Comparison of ENCODE assay signal across 26 cellular contexts in the genomic region with DNA sequence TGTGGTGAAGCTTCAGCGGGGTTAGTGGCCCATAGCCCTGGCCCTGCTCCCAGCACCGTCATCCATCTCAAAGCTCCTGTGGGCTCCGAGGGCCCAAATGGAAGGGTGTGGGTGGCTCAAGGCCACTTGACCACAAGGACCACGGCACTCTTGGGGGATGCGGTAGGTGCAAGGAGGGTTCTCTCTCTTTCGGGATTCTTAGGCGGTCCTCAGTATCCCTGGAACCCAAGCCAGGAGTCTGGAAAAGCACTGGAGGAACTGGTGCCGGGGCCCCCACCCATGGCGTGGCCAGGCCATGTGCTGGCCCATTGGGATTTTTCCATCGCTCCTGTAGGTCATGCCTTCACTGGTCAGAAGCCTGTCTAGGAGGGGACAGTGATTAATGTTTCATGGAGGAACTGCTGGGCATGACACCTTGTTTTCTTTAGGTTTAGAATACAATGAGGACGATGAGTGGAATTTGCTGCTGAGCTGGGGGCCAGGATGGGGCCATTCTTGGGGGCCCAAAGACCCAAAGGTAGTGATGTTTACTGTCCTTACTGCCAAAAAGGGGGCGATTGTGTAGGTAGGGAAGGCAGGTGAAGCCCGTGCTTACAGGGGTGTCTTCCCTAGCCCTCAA. TPM values are rescaled to one million over a fixed set of nuclear protein-coding genes. Genes with fewer than 3 reads are reported as not detected.
DNase-seq lines count a peak whose midpoint lies in the region; ATAC-seq and TF ChIP-seq lines count a peak whose summit lies in the region.
"Had no signal": no experiment of that assay in that cellular context is flagged by ENCODE, and none has a peak within 500 bp of the region (broad histone marks: within the 10 kb centered on the region; RNA-seq: fewer than 3 reads in every experiment).

No MANE protein-coding gene starts in this region.

- no peak overlapping the region for H3K27ac ChIP-seq in SK-N-SH (ENCODE audit: low read depth in 2 of 2, low read length in 1 of 2)
- H3K27ac ChIP-seq in endodermal cell (ENCODE audit: low read depth, low read length), result no peak overlapping the region
- H3K27ac ChIP-seq: 22Rv1, breast epithelium, tibial nerve had no signal

- no peaks in the 10 kb centered on the region for H3K27me3 ChIP-seq in SK-N-SH (ENCODE audit: insufficient read depth)
- no peaks in the 10 kb centered on the region for H3K27me3 ChIP-seq in endodermal cell (ENCODE audit: control insufficient read depth, insufficient read depth, low read length, poor library complexity, severe bottlenecking)
- H3K27me3 ChIP-seq: breast epithelium, tibial nerve had no signal

- H2AFZ ChIP-seq in SK-N-SH (ENCODE audit: low read depth), result no peak overlapping the region
- H2AFZ ChIP-seq: GM23338 had no signal

- no peak overlapping the region for H3K4me3 Mint-ChIP-seq in endodermal cell
- H3K4me3 Mint-ChIP-seq: CD8-positive, alpha-beta memory T cell; GM23338; stimulated activated naive CD8-positive, alpha-beta T cell treated with anti-CD3 and anti-CD28 coated beads, Interleukin-15, Interleukin-2, amounts not matched to agents 100 ng/mL and 50 ng/mL, for 24 hours had no signal

- WGBS in SK-N-SH (ENCODE audit: low lambda C conversion rate), result 79% methylated on average over 7 of the region's 13 CpGs
- 95 to 96% methylated on average over 4 to 13 of the region's 13 CpGs for WGBS in endodermal cell (ENCODE audit: insufficient coverage in 1 of 2, insufficient read length in 1 of 2), 2 experiments

- H3K27ac Mint-ChIP-seq in endodermal cell, result no peak overlapping the region
- H3K27ac Mint-ChIP-seq: GM23338; stimulated activated naive CD8-positive, alpha-beta T cell treated with anti-CD3 and anti-CD28 coated beads, Interleukin-15, Interleukin-2, amounts not matched to agents 100 ng/mL and 50 ng/mL, for 24 hours had no signal

- H3K4me1 ChIP-seq in SK-N-SH (ENCODE audit: control insufficient read depth in 1 of 2, insufficient read depth in 2 of 2, low read depth in 1 of 2, low read length in 1 of 2), result peaks cover 0 to 41% of the 10 kb centered on the region in 2 experiments; a peak in 1 of 4 replicates
- no peaks in the 10 kb centered on the region for H3K4me1 ChIP-seq in endodermal cell (ENCODE audit: control insufficient read depth, insufficient read depth, low read length)
- H3K4me1 ChIP-seq: breast epithelium had no signal

- no peaks in the 10 kb centered on the region for H3F3A ChIP-seq in SK-N-SH (replicated peaks; ENCODE audit: insufficient read depth)

- H3K27me3 Mint-ChIP-seq in endodermal cell (ENCODE audit: insufficient read depth), result peaks cover 14% of the 10 kb centered on the region
- H3K27me3 Mint-ChIP-seq: stimulated activated naive CD8-positive, alpha-beta T cell treated with anti-CD3 and anti-CD28 coated beads, Interleukin-15, Interleukin-2, amounts not matched to agents 100 ng/mL and 50 ng/mL, for 24 hours had no signal

- POLR2A ChIA-PET in SK-N-SH (lab: Yijun Ruan, JAX), result no interaction called here

- H3K36me3 ChIP-seq in SK-N-SH (replicated peaks in 1 of 2; ENCODE audit: control insufficient read depth in 1 of 2, insufficient read depth in 2 of 2, low read length in 1 of 2), result no peaks in the 10 kb centered on the region
- H3K36me3 ChIP-seq in endodermal cell (ENCODE audit: control insufficient read depth, insufficient read depth, low read length), result no peaks in the 10 kb centered on the region
- H3K36me3 ChIP-seq: breast epithelium had no signal

- ATAC-seq in SK-N-SH treated with all-trans-retinoic acid at 6 μM for 48 hours, result no peak
- no peak for ATAC-seq in GM19328 (IDR thresholded peaks at IDR 0.05; ENCODE audit: unreplicated experiment)
- ATAC-seq: GM23338, left ventricle myocardium superior had no signal

- H3K4me3 ChIP-seq in SK-N-SH (ENCODE audit: low read depth in 2 of 2, low read length in 1 of 2), result no peak overlapping the region; a peak in 1 of 4 replicates
- no peak overlapping the region for H3K4me3 ChIP-seq in endodermal cell (ENCODE audit: low read length)
- H3K4me3 ChIP-seq: breast epithelium, GM23338, tibial nerve had no signal

- H3K9ac ChIP-seq in SK-N-SH (no peak overlapping the region), endodermal cell (ENCODE audit: extremely low read depth, low read length, poor library complexity, severe bottlenecking) (no peak overlapping the region)

- peaks cover 4% of the 10 kb centered on the region for H3K4me1 Mint-ChIP-seq in endodermal cell
- H3K4me1 Mint-ChIP-seq: CD8-positive, alpha-beta memory T cell; GM23338 had no signal

- TF ChIP-seq EP300 in SK-N-SH (IDR thresholded peaks at IDR 0.05; ENCODE audit: borderline replicate concordance in 1 of 2, low read depth in 1 of 2, low read length in 1 of 2), result no peak

- H3K9me3 ChIP-seq in SK-N-SH (no peaks in the 10 kb centered on the region), endodermal cell (ENCODE audit: control insufficient read depth, low read length) (no peaks in the 10 kb centered on the region)

- CTCF ChIA-PET in SK-N-SH (lab: Yijun Ruan, JAX), result interaction anchor here (0.6 to 4.2 kb wide), 4 partner anchors 9 to 194 kb away, joined by 3 to 56 read pairs (median 11); no protein-coding TSS in a partner anchor

- H3K36me3 Mint-ChIP-seq in endodermal cell (ENCODE audit: low read depth), result no peaks in the 10 kb centered on the region
- H3K36me3 Mint-ChIP-seq: CD8-positive, alpha-beta memory T cell had no signal

- no peak for TF ChIP-seq RAD21 in SK-N-SH (IDR thresholded peaks at IDR 0.05; ENCODE audit: low read length)

- no peak for TF ChIP-seq CTCF in SK-N-SH (IDR thresholded peaks at IDR 0.05)
- no peak for TF ChIP-seq CTCF in endodermal cell (conservative IDR thresholded peaks at IDR 0.05)

- H4K20me1 ChIP-seq in SK-N-SH (ENCODE audit: insufficient read depth), result no peaks in the 10 kb centered on the region

- H3K4me2 ChIP-seq in SK-N-SH, result no peak overlapping the region
- H3K4me2 ChIP-seq: GM23338 had no signal

- H3K79me2 ChIP-seq in SK-N-SH (ENCODE audit: insufficient read depth), result no peaks in the 10 kb centered on the region

- DNase-seq in SK-N-SH (peak; percentile 6), AG08396 (ENCODE audit: low spot score) (peak; percentile 2), endodermal cell (peak; percentile 15), myocyte (ENCODE audit: low read depth) (peak; percentile 22), NCI-H2107 treated with DMSO at 0.1 percent for 48 hours (lab: John Stamatoyannopoulos, UW; ENCODE audit: unreplicated experiment) (no peak), NCI-H1105 (lab: John Stamatoyannopoulos, UW) (no peak)
- DNase-seq: amniotic stem cell; CD8-positive, alpha-beta memory T cell; cortex of kidney; DMS53; glutamatergic neuron; left ventricle myocardium superior; NCI-H1092 treated with DMSO at 0.1 percent for 48 hours; NCI-H2029 treated with DMSO at 0.1 percent for 48 hours; NCI-H82; SW 1271 had no signal

- peaks cover 7% of the 10 kb centered on the region for H3K9me3 Mint-ChIP-seq in endodermal cell
- H3K9me3 Mint-ChIP-seq: GM23338 had no signal

- H3K9me2 ChIP-seq in SK-N-SH, result no peaks in the 10 kb centered on the region

TF ChIP-seq in SK-N-SH, 30 proteins besides CTCF, POLR2A, EP300 and RAD21 (continues in another document):
- TF ChIP-seq FOSL2 (IDR thresholded peaks at IDR 0.05; ENCODE audit: borderline replicate concordance, low read depth), result no peak
- TF ChIP-seq, protein P1, sequence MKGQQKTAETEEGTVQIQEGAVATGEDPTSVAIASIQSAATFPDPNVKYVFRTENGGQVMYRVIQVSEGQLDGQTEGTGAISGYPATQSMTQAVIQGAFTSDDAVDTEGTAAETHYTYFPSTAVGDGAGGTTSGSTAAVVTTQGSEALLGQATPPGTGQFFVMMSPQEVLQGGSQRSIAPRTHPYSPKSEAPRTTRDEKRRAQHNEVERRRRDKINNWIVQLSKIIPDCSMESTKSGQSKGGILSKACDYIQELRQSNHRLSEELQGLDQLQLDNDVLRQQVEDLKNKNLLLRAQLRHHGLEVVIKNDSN (IDR thresholded peaks at IDR 0.05; ENCODE audit: borderline replicate concordance, low read depth), result no peak
- no peak for TF ChIP-seq EZH2phosphoT487 (IDR thresholded peaks at IDR 0.05; ENCODE audit: borderline replicate concordance, low read depth)

TF ChIP-seq in SK-N-SH treated with all-trans-retinoic acid at 6 μM for 48 hours, 23 proteins besides CTCF, POLR2A, EP300 and RAD21 (continues in another document):
- TF ChIP-seq, protein P2, sequence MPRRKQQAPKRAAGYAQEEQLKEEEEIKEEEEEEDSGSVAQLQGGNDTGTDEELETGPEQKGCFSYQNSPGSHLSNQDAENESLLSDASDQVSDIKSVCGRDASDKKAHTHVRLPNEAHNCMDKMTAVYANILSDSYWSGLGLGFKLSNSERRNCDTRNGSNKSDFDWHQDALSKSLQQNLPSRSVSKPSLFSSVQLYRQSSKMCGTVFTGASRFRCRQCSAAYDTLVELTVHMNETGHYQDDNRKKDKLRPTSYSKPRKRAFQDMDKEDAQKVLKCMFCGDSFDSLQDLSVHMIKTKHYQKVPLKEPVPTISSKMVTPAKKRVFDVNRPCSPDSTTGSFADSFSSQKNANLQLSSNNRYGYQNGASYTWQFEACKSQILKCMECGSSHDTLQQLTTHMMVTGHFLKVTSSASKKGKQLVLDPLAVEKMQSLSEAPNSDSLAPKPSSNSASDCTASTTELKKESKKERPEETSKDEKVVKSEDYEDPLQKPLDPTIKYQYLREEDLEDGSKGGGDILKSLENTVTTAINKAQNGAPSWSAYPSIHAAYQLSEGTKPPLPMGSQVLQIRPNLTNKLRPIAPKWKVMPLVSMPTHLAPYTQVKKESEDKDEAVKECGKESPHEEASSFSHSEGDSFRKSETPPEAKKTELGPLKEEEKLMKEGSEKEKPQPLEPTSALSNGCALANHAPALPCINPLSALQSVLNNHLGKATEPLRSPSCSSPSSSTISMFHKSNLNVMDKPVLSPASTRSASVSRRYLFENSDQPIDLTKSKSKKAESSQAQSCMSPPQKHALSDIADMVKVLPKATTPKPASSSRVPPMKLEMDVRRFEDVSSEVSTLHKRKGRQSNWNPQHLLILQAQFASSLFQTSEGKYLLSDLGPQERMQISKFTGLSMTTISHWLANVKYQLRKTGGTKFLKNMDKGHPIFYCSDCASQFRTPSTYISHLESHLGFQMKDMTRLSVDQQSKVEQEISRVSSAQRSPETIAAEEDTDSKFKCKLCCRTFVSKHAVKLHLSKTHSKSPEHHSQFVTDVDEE (CRISPR knock-in tag; IDR thresholded peaks at IDR 0.05), result no peak

RNA-seq across cellular contexts. Expression of a gene that starts 16.7 kb away (rescaled TPM):
- 1.7 and 2.4 TPM in 2 replicates for polyA plus RNA-seq in SK-N-SH (2012; rRNA removed)
- polyA plus RNA-seq in SK-N-SH (2012; cell fraction: cytosol; rRNA removed), result 1.5 and 1.6 TPM in 2 replicates
- 7.0 and 8.4 TPM in 2 replicates for polyA plus RNA-seq in SK-N-SH (2012; cell fraction: nucleus; rRNA removed)
- total RNA-seq in endodermal cell (under 1 TPM; 0.26 to 0.91 TPM), myocyte (2.1 and 3.9 TPM in 2 replicates)
- 1.3 TPM for polyA plus RNA-seq in endodermal cell (2013, experiment 1 of 2)
- polyA plus RNA-seq in endodermal cell (2013, experiment 2 of 2), result 1.3 TPM
- polyA plus RNA-seq in myocyte (2012), result 26.8 TPM
- total RNA-seq: OCI-LY7 had no signal
- polyA plus RNA-seq: CD8-positive, alpha-beta memory T cell; GM23338 had no signal

RNA-seq across cellular contexts. Expression of a gene that starts 35.4 kb away (rescaled TPM):
- not detected in 2 replicates for polyA plus RNA-seq in SK-N-SH (2012; rRNA removed)
- polyA plus RNA-seq in SK-N-SH (2012; cell fraction: cytosol; rRNA removed), result not detected in 2 replicates
- polyA plus RNA-seq in SK-N-SH (2012; cell fraction: nucleus; rRNA removed), result not detected in 2 replicates
- not detected for total RNA-seq in endodermal cell
- not detected for polyA plus RNA-seq in endodermal cell (2013, experiment 1 of 2)
- not detected for polyA plus RNA-seq in endodermal cell (2013, experiment 2 of 2)
- not detected in 2 replicates for total RNA-seq in myocyte
- not detected for polyA plus RNA-seq in myocyte (2012)
- total RNA-seq: breast epithelium; CD8-positive, alpha-beta memory T cell; fibroblast of lung; GM23338; left ventricle myocardium superior; mononuclear cell; OCI-LY7; tibial nerve had no signal
- polyA plus RNA-seq: CD8-positive, alpha-beta memory T cell; fibroblast of lung had no signal

Comparison
In these comparisons a context has a peak if more than half of its experiments do, and no peak if none do; other contexts are left out.
1. DNase-seq: peak in SK-N-SH (single experiment), AG08396 (single experiment), endodermal cell (single experiment) and myocyte (single experiment); none in NCI-H2107 treated with DMSO at 0.1 percent for 48 hours (single experiment) and NCI-H1105 (single experiment).